In genomic region chr3:188670446-188670845, GRCh38 we compare ENCODE assay signal across 21 cellular contexts.
"Had no signal": no experiment of that assay in that cellular context is flagged by ENCODE, and none has a peak within 500 bp of the region (broad histone marks: within the 10 kb centered on the region; RNA-seq: fewer than 3 reads in every experiment).

No MANE protein-coding gene starts in this region.

- DNase-seq: activated CD4-positive, alpha-beta memory T cell treated with anti-CD3 and anti-CD28 coated beads, Interleukin-2, amount 10 ng/mL, durations not matched to agents 7 days and 5 days; activated CD4-positive, alpha-beta T cell treated with anti-CD3 and anti-CD28 coated beads for 1 hour; activated CD4-positive, alpha-beta T cell treated with anti-CD3 and anti-CD28 coated beads for 4 hours; activated CD4-positive, alpha-beta T cell treated with anti-CD3 and anti-CD28 coated beads, Interleukin-2, amount 10 ng/mL, durations not matched to agents 7 days and 5 days; activated CD4-positive, alpha-beta T cell treated with anti-CD3 and anti-CD28 coated beads, Interleukin-2, amount 50 U/mL, for 4 hours; activated CD8-positive, alpha-beta memory T cell treated with anti-CD3 and anti-CD28 coated beads, Interleukin-2, amount 50 U/mL, for 48 hours; activated effector memory CD4-positive, alpha-beta T cell treated with anti-CD3 and anti-CD28 coated beads, Interleukin-2, amount 50 U/mL, for 16 hours; activated naive CD4-positive, alpha-beta T cell treated with anti-CD3 and anti-CD28 coated beads for 36 hours; activated naive CD8-positive, alpha-beta T cell treated with anti-CD3 and anti-CD28 coated beads for 36 hours; activated naive CD8-positive, alpha-beta T cell treated with anti-CD3 and anti-CD28 coated beads, Interleukin-2, amount 50 U/mL, for 24 hours; activated T-cell treated with anti-CD3 and anti-CD28 coated beads, Interleukin-2, amount 50 U/mL, for 48 hours; adrenal gland; amygdala; aorta; body of pancreas; caudate nucleus; colonic mucosa; effector CD8-positive, alpha-beta T cell; esophagus squamous epithelium; foreskin melanocyte; heart right ventricle had no signal
